In the genomic region with DNA sequence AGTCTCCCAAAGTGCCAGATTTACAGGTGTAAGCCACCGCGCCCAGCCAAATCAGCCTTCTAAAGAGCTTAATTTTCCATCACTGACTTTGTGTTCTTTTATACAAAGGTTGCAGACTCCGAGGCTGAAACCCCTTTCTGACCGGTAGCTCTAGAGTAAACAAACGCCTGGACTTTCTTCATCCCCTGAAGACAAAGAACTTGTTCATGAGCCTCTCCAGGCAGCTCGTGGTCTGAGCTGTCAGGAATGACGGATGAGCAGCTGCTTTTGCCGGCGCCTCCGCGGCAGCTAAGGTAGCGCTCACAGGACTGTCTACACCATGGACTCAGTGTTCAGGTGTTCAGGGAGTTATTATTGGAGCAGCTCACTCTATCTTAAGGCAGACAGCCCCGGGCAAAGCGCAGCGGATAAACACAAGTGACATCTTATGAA, we compare ENCODE assay signal across 2 cellular contexts.
TF ChIP-seq lines count a peak whose summit lies in the region.

No MANE protein-coding gene starts in this region.

TF ChIP-seq in GM23338, 12 proteins besides CTCF, POLR2A, EP300 and RAD21:
- TF ChIP-seq, protein P1, sequence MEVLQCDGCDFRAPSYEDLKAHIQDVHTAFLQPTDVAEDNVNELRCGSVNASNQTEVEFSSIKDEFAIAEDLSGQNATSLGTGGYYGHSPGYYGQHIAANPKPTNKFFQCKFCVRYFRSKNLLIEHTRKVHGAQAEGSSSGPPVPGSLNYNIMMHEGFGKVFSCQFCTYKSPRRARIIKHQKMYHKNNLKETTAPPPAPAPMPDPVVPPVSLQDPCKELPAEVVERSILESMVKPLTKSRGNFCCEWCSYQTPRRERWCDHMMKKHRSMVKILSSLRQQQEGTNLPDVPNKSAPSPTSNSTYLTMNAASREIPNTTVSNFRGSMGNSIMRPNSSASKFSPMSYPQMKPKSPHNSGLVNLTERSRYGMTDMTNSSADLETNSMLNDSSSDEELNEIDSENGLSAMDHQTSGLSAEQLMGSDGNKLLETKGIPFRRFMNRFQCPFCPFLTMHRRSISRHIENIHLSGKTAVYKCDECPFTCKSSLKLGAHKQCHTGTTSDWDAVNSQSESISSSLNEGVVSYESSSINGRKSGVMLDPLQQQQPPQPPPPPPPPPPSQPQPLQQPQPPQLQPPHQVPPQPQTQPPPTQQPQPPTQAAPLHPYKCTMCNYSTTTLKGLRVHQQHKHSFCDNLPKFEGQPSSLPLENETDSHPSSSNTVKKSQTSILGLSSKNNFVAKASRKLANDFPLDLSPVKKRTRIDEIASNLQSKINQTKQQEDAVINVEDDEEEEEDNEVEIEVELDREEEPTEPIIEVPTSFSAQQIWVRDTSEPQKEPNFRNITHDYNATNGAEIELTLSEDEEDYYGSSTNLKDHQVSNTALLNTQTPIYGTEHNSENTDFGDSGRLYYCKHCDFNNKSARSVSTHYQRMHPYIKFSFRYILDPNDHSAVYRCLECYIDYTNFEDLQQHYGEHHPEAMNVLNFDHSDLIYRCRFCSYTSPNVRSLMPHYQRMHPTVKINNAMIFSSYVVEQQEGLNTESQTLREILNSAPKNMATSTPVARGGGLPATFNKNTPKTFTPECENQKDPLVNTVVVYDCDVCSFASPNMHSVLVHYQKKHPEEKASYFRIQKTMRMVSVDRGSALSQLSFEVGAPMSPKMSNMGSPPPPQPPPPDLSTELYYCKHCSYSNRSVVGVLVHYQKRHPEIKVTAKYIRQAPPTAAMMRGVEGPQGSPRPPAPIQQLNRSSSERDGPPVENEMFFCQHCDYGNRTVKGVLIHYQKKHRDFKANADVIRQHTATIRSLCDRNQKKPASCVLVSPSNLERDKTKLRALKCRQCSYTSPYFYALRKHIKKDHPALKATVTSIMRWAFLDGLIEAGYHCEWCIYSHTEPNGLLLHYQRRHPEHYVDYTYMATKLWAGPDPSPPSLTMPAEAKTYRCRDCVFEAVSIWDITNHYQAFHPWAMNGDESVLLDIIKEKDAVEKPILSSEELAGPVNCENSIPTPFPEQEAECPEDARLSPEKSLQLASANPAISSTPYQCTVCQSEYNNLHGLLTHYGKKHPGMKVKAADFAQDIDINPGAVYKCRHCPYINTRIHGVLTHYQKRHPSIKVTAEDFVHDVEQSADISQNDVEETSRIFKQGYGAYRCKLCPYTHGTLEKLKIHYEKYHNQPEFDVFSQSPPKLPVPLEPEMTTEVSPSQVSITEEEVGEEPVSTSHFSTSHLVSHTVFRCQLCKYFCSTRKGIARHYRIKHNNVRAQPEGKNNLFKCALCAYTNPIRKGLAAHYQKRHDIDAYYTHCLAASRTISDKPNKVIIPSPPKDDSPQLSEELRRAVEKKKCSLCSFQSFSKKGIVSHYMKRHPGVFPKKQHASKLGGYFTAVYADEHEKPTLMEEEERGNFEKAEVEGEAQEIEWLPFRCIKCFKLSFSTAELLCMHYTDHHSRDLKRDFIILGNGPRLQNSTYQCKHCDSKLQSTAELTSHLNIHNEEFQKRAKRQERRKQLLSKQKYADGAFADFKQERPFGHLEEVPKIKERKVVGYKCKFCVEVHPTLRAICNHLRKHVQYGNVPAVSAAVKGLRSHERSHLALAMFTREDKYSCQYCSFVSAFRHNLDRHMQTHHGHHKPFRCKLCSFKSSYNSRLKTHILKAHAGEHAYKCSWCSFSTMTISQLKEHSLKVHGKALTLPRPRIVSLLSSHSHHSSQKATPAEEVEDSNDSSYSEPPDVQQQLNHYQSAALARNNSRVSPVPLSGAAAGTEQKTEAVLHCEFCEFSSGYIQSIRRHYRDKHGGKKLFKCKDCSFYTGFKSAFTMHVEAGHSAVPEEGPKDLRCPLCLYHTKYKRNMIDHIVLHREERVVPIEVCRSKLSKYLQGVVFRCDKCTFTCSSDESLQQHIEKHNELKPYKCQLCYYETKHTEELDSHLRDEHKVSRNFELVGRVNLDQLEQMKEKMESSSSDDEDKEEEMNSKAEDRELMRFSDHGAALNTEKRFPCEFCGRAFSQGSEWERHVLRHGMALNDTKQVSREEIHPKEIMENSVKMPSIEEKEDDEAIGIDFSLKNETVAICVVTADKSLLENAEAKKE (CRISPR knock-in tag; IDR thresholded peaks at IDR 0.05): no peak
- TF ChIP-seq EZH2 (IDR thresholded peaks at IDR 0.05; ENCODE audit: low read depth, unreplicated experiment): no peak
- no peak for TF ChIP-seq NANOG (IDR thresholded peaks at IDR 0.05; ENCODE audit: borderline replicate concordance)
- no peak for TF ChIP-seq CREB1 (CRISPR knock-in tag; IDR thresholded peaks at IDR 0.05; ENCODE audit: low read depth)
- TF ChIP-seq ZNF114 (CRISPR knock-in tag; IDR thresholded peaks at IDR 0.05): no peak
- TF ChIP-seq, protein P2, sequence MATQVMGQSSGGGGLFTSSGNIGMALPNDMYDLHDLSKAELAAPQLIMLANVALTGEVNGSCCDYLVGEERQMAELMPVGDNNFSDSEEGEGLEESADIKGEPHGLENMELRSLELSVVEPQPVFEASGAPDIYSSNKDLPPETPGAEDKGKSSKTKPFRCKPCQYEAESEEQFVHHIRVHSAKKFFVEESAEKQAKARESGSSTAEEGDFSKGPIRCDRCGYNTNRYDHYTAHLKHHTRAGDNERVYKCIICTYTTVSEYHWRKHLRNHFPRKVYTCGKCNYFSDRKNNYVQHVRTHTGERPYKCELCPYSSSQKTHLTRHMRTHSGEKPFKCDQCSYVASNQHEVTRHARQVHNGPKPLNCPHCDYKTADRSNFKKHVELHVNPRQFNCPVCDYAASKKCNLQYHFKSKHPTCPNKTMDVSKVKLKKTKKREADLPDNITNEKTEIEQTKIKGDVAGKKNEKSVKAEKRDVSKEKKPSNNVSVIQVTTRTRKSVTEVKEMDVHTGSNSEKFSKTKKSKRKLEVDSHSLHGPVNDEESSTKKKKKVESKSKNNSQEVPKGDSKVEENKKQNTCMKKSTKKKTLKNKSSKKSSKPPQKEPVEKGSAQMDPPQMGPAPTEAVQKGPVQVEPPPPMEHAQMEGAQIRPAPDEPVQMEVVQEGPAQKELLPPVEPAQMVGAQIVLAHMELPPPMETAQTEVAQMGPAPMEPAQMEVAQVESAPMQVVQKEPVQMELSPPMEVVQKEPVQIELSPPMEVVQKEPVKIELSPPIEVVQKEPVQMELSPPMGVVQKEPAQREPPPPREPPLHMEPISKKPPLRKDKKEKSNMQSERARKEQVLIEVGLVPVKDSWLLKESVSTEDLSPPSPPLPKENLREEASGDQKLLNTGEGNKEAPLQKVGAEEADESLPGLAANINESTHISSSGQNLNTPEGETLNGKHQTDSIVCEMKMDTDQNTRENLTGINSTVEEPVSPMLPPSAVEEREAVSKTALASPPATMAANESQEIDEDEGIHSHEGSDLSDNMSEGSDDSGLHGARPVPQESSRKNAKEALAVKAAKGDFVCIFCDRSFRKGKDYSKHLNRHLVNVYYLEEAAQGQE (IDR thresholded peaks at IDR 0.05; ENCODE audit: unreplicated experiment): no peak
- no peak for TF ChIP-seq POLR2AphosphoS5 (IDR thresholded peaks at IDR 0.05; ENCODE audit: low read depth)
- no peak for TF ChIP-seq EZH2phosphoT487 (IDR thresholded peaks at IDR 0.05; ENCODE audit: unreplicated experiment)

TF ChIP-seq in H1, 55 proteins besides CTCF, POLR2A, EP300 and RAD21 (continued from another document):
- TF ChIP-seq EZH2 (IDR thresholded peaks at IDR 0.05; ENCODE audit: low read depth, low read length, severe bottlenecking): no peak
- TF ChIP-seq CTBP2 (IDR thresholded peaks at IDR 0.05; ENCODE audit: borderline replicate concordance, insufficient read depth, insufficient read length, low read length): no peak
- TF ChIP-seq KDM5A (IDR thresholded peaks at IDR 0.05; ENCODE audit: low read length): no peak
